Comparison of ENCODE assay signal across 24 cellular contexts in the genomic region with DNA sequence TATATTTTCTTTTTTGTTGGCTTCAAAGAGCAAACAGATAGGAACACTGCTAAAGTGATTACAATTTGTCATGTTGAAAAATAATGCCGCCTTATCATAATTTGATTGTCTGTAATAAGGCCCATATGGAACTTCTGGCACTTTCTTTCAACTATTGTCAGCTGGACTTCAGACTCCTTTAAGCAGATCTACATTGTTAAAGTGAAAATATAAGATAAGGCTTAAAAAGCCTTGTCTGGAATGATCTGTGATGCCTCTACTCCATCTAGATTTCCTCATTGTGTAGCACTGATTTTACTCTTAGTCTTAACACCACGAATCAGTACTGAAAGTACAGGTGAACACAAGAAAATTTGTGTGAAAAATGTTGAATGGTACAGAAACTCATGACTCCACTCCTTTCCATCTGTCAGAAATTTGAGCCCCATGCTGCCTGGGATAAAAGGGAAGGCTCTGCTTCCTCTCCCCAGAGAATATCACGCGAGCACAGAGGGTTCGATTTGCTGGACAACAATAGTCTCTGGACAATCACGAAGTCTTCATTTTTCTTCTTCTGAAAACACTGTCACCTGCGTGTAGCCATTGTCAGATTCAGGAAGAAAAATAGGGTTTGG. TPM values are rescaled to one million over a fixed set of nuclear protein-coding genes. Genes with fewer than 3 reads are reported as not detected.
A peak's percentile ranks its signal among the peaks of the same experiment; 100 is the strongest.
DNase-seq lines count a peak whose midpoint lies in the region; ATAC-seq and TF ChIP-seq lines count a peak whose summit lies in the region.
"Had no signal": no experiment of that assay in that cellular context is flagged by ENCODE, and none has a peak within 500 bp of the region (broad histone marks: within the 10 kb centered on the region; RNA-seq: fewer than 3 reads in every experiment).

No MANE protein-coding gene starts in this region.

- peak overlapping the region in 1 of 2 experiments; percentile 93; a peak in 2 of 4 replicates for H3K27ac ChIP-seq in SK-N-SH (ENCODE audit: low read depth in 2 of 2, low read length in 1 of 2)
- H3K27ac ChIP-seq in layer of hippocampus (ENCODE audit: low read depth, low read length): peak overlapping the region; percentile 52
- no peak overlapping the region for H3K27ac ChIP-seq in coronary artery
- H3K27ac ChIP-seq: 22Rv1, neutrophil, psoas muscle, upper lobe of right lung had no signal

- no peak overlapping the region for H2AFZ ChIP-seq in SK-N-SH (ENCODE audit: low read depth)

- TF ChIP-seq RAD21 in SK-N-SH (IDR thresholded peaks at IDR 0.05; ENCODE audit: low read length): no peak

- POLR2A ChIA-PET in SK-N-SH (lab: Yijun Ruan, JAX): no interaction called here

- H3K27me3 ChIP-seq in SK-N-SH (ENCODE audit: insufficient read depth) (no peaks in the 10 kb centered on the region), layer of hippocampus (ENCODE audit: control insufficient read depth, insufficient read depth, low read length) (no peaks in the 10 kb centered on the region)
- H3K27me3 ChIP-seq: upper lobe of right lung had no signal

- no peaks in the 10 kb centered on the region for H3K9me3 ChIP-seq in SK-N-SH
- H3K9me3 ChIP-seq: neutrophil, psoas muscle, upper lobe of right lung had no signal

- no peaks in the 10 kb centered on the region for H3K36me3 ChIP-seq in SK-N-SH (replicated peaks in 1 of 2; ENCODE audit: control insufficient read depth in 1 of 2, insufficient read depth in 2 of 2, low read length in 1 of 2)
- H3K36me3 ChIP-seq: neutrophil, upper lobe of right lung had no signal

- H3K4me1 ChIP-seq in SK-N-SH (ENCODE audit: control insufficient read depth in 1 of 2, insufficient read depth in 2 of 2, low read depth in 1 of 2, low read length in 1 of 2): peaks cover 0 to 16% of the 10 kb centered on the region in 2 experiments; a peak in 3 of 4 replicates
- H3K4me1 ChIP-seq: psoas muscle, upper lobe of right lung had no signal

- no peak for ATAC-seq in sciatic nerve
- ATAC-seq: CD8-positive, alpha-beta T cell; psoas muscle; Right ventricle myocardium inferior; upper lobe of right lung had no signal

- no peak overlapping the region for H3K9ac ChIP-seq in SK-N-SH

- no peak overlapping the region for H3K4me2 ChIP-seq in SK-N-SH

- 60% methylated on average over 7 of the region's 7 CpGs for WGBS in SK-N-SH (ENCODE audit: low lambda C conversion rate)

- intact Hi-C loops in sciatic nerve (cut with DNase I): no loop called here

- no peaks in the 10 kb centered on the region for H3K79me2 ChIP-seq in SK-N-SH (ENCODE audit: insufficient read depth)

- no peaks in the 10 kb centered on the region for H3K9me2 ChIP-seq in SK-N-SH

- peak in 1 of 2 experiments; percentile 78; a peak in 1 of 4 replicates for TF ChIP-seq EP300 in SK-N-SH (IDR thresholded peaks at IDR 0.05; ENCODE audit: borderline replicate concordance in 1 of 2, low read depth in 1 of 2, low read length in 1 of 2)

- CTCF ChIA-PET in SK-N-SH (lab: Yijun Ruan, JAX): interaction anchor here (0.8 to 1.8 kb wide), 2 partner anchors 15 to 89 kb away, joined by 3 read pairs; no protein-coding TSS in a partner anchor

- H3K4me3 ChIP-seq in SK-N-SH (ENCODE audit: low read depth in 2 of 2, low read length in 1 of 2) (no peak overlapping the region), coronary artery (no peak overlapping the region)
- H3K4me3 ChIP-seq: psoas muscle, upper lobe of right lung had no signal

- peak; percentile 45 for DNase-seq in DMS 273 (lab: John Stamatoyannopoulos, UW; ENCODE audit: unreplicated experiment)
- DNase-seq in DMS 273 treated with DMSO at 0.1 percent for 48 hours (lab: John Stamatoyannopoulos, UW): no peak
- DNase-seq in SK-N-SH: peak; percentile 8
- peak; percentile 51 for DNase-seq in superior temporal gyrus (ENCODE audit: extremely low spot score)
- no peak for DNase-seq in stimulated activated naive CD4-positive, alpha-beta T cell treated with Interleukin-2 at 50 U/mL for 16 hours (lab: John Stamatoyannopoulos, UW)
- no peak for DNase-seq in sciatic nerve (ENCODE audit: low spot score)
- DNase-seq in coronary artery (ENCODE audit: low spot score): no peak
- DNase-seq: activated CD4-positive, alpha-beta memory T cell treated with anti-CD3 and anti-CD28 coated beads, Interleukin-2, amount 10 ng/mL, durations not matched to agents 7 days and 5 days; activated CD4-positive, CD25-positive, alpha-beta regulatory T cell treated with anti-CD3 and anti-CD28 coated beads, Interleukin-2, amount 50 U/mL, for 72 hours; AML-193; CD8-positive, alpha-beta T cell; effector CD4-positive, alpha-beta T cell; immature natural killer cell; KG1; NCI-H1436; NCI-H226; psoas muscle; stimulated activated CD8-positive, alpha-beta memory T cell treated with anti-CD3 and anti-CD28 coated beads, Interleukin-4, amount 100 ng/mL, for 48 hours; upper lobe of right lung had no signal

- H3F3A ChIP-seq in SK-N-SH (replicated peaks; ENCODE audit: insufficient read depth): no peaks in the 10 kb centered on the region

- TF ChIP-seq CTCF in SK-N-SH (IDR thresholded peaks at IDR 0.05) (no peak), coronary artery (IDR thresholded peaks at IDR 0.05) (no peak)

- no peaks in the 10 kb centered on the region for H4K20me1 ChIP-seq in SK-N-SH (ENCODE audit: insufficient read depth)

TF ChIP-seq in SK-N-SH, 30 proteins besides CTCF, POLR2A, EP300 and RAD21:
- TF ChIP-seq GATA2 (CRISPR knock-in tag; IDR thresholded peaks at IDR 0.05) (peak; percentile 64), CHD2 (IDR thresholded peaks at IDR 0.05; ENCODE audit: low read length, partially characterized antibody) (peak; percentile 22), RCOR1 (IDR thresholded peaks at IDR 0.05; ENCODE audit: low read length) (peak; percentile 85)
- TF ChIP-seq, protein P1, sequence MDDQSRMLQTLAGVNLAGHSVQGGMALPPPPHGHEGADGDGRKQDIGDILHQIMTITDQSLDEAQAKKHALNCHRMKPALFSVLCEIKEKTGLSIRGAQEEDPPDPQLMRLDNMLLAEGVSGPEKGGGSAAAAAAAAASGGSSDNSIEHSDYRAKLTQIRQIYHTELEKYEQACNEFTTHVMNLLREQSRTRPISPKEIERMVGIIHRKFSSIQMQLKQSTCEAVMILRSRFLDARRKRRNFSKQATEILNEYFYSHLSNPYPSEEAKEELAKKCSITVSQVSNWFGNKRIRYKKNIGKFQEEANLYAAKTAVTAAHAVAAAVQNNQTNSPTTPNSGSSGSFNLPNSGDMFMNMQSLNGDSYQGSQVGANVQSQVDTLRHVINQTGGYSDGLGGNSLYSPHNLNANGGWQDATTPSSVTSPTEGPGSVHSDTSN (IDR thresholded peaks at IDR 0.05): no peak

RNA-seq across cellular contexts. Expression of a gene that starts 56.0 kb away (rescaled TPM):
- not detected in 2 replicates for polyA plus RNA-seq in SK-N-SH (2012; rRNA removed)
- not detected in 2 replicates for polyA plus RNA-seq in SK-N-SH (2012; cell fraction: cytosol; rRNA removed)
- polyA plus RNA-seq in SK-N-SH (2012; cell fraction: nucleus; rRNA removed): not detected in 2 replicates
- 117 TPM for total RNA-seq in sciatic nerve
- total RNA-seq: activated CD4-positive, alpha-beta memory T cell treated with anti-CD3 and anti-CD28 coated beads, Interleukin-2, amount 10 ng/mL, durations not matched to agents 7 days and 5 days; CD8-positive, alpha-beta T cell; G401; Right ventricle myocardium inferior had no signal

Comparison
In these comparisons a context has a peak if more than half of its experiments do, and no peak if none do; other contexts are left out.
1. DNase-seq: peak in DMS 273 (single experiment), SK-N-SH (single experiment) and superior temporal gyrus (single experiment); none in DMS 273 treated with DMSO at 0.1 percent for 48 hours (single experiment), stimulated activated naive CD4-positive, alpha-beta T cell treated with Interleukin-2 at 50 U/mL for 16 hours (single experiment), sciatic nerve (single experiment) and coronary artery (single experiment).